10 cellular contexts compared by ENCODE assay signal in the genomic region with DNA sequence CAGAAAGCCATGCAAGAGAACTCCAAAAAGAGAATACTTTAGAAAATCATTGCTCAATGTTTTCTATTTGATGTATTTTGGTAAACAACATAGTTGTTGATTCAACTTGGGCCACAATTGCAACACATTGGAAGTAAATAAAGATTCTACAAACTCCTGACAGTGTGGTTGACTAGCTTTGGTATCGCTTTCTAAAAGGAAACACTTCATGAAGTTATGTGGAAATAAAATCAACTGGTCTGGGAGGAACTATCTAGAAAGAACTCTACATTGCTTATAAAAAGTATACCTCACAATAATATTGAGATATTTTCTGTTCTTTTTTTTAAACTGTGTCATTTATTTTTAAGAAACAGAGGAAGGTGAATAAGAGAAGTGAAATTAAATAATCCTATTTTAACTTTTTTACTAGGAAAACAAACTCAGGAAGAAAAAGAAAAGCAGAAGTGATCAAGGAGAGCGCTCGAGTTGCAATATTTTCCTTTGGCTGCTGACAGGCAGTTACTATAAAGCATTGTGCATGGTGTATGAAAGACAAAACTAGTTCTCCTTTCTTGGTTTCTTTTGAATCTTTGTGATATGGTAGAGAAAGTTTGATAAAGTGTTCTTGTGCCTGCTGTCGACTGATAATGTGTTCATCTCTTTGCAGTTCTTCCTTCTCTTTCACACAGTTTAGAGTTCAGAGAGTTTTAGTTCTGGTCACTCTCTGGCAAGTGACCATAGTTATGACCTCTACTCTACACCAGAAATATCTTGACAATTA. TPM values are rescaled to one million over a fixed set of nuclear protein-coding genes. Genes with fewer than 3 reads are reported as not detected.
A peak's percentile ranks its signal among the peaks of the same experiment; 100 is the strongest.
DNase-seq lines count a peak whose midpoint lies in the region; ATAC-seq, FAIRE-seq and TF ChIP-seq lines count a peak whose summit lies in the region.
"Had no signal": no experiment of that assay in that cellular context is flagged by ENCODE, and none has a peak within 500 bp of the region (broad histone marks: within the 10 kb centered on the region; RNA-seq: fewer than 3 reads in every experiment).

No MANE protein-coding gene starts in this region.

- TF ChIP-seq RAD21 in HepG2 (CRISPR knock-in tag; IDR thresholded peaks at IDR 0.05) = no peak

- H3K36me3 ChIP-seq in OCI-LY3 (replicated peaks; ENCODE audit: low read depth, low read length) (no peaks in the 10 kb centered on the region), HepG2 (replicated peaks in 1 of 2; ENCODE audit: control insufficient read depth in 1 of 2, insufficient read depth in 2 of 2, low read length in 2 of 2) (no peaks in the 10 kb centered on the region), adrenal gland (replicated peaks in 1 of 2) (no peaks in the 10 kb centered on the region)
- H3K36me3 ChIP-seq: uterus had no signal

- peak; percentile 49 for ATAC-seq in GM18511 (IDR thresholded peaks at IDR 0.05; ENCODE audit: unreplicated experiment)
- ATAC-seq in HG02623 (IDR thresholded peaks at IDR 0.05; ENCODE audit: unreplicated experiment) = peak; percentile 46
- ATAC-seq in HepG2 = no peak
- ATAC-seq in HG03045 (IDR thresholded peaks at IDR 0.05; ENCODE audit: unreplicated experiment) = no peak
- ATAC-seq: activated CD4-positive, CD25-positive, alpha-beta regulatory T cell treated with anti-CD3 and anti-CD28 coated beads, Interleukin-2, amount 50 U/mL, for 24 hours had no signal

- TF ChIP-seq CTCF in OCI-LY3 (IDR thresholded peaks at IDR 0.05; ENCODE audit: low read depth, low read length) (no peak), HepG2 (CRISPR knock-in tag; IDR thresholded peaks at IDR 0.05) (no peak), adrenal gland (IDR thresholded peaks at IDR 0.05) (no peak)

- WGBS in HepG2 (ENCODE audit: low lambda C conversion rate) = 22% methylated on average over 4 of the region's 4 CpGs
- WGBS in adrenal gland, 4 donors = 54 to 66% (median 60%) methylated on average over 4 of the region's 4 CpGs

- H3K9me3 ChIP-seq in OCI-LY3 (ENCODE audit: insufficient read depth, low read length) (no peaks in the 10 kb centered on the region), HepG2 (ENCODE audit: low read length) (no peaks in the 10 kb centered on the region), adrenal gland (replicated peaks in 1 of 3) (no peaks in the 10 kb centered on the region)
- H3K9me3 ChIP-seq: uterus had no signal

- TF ChIP-seq POLR2A in HepG2 (IDR thresholded peaks at IDR 0.05; ENCODE audit: insufficient read depth in 1 of 2, low read depth in 2 of 2, low read length in 2 of 2) (no peak), adrenal gland (IDR thresholded peaks at IDR 0.05) (no peak)

- H3K79me2 ChIP-seq in OCI-LY3 (ENCODE audit: low read length) (no peaks in the 10 kb centered on the region), HepG2 (ENCODE audit: insufficient read depth, low read length) (no peaks in the 10 kb centered on the region)

- H3K4me1 ChIP-seq in OCI-LY3 (ENCODE audit: low read length) = peaks cover 32% of the 10 kb centered on the region
- H3K4me1 ChIP-seq in HepG2 (ENCODE audit: insufficient read depth, low read length) = no peaks in the 10 kb centered on the region; the same call in 1 of the 2 replicates
- H3K4me1 ChIP-seq in adrenal gland (replicated peaks in 1 of 2) = peaks cover 0 to 5% of the 10 kb centered on the region in 2 donors
- H3K4me1 ChIP-seq: uterus had no signal

- H3K4me3 ChIP-seq in OCI-LY3 (ENCODE audit: low read length) (peak overlapping the region; percentile 5; the same call in 1 of the 2 replicates), HepG2 (replicated peaks in 1 of 3; ENCODE audit: insufficient read depth in 1 of 3, low read depth in 2 of 3, low read length in 3 of 3) (no peak overlapping the region), adrenal gland (no peak overlapping the region)
- H3K4me3 ChIP-seq: uterus had no signal

- CTCF ChIA-PET in HepG2 (lab: Yijun Ruan, JAX; ENCODE audit: low intra/inter-chr PET ratio, low total read pairs) = no interaction called here

- peak overlapping the region; percentile 41 for H3K27ac ChIP-seq in OCI-LY3 (ENCODE audit: low read length)
- no peak overlapping the region for H3K27ac ChIP-seq in HepG2 (ENCODE audit: extremely low read length, insufficient read depth, low read length)
- H3K27ac ChIP-seq in adrenal gland = no peak overlapping the region
- H3K27ac ChIP-seq: uterus had no signal

- DNase-seq in HepG2 (ENCODE audit: low spot score) (no peak), adrenal gland (no peak), NCI-H1105 treated with DMSO at 0.1 percent for 48 hours (lab: John Stamatoyannopoulos, UW) (no peak), iPS-NIHi11 (ENCODE audit: low spot score) (no peak)
- DNase-seq: uterus had no signal

- H3K27me3 ChIP-seq in OCI-LY3 (ENCODE audit: low read depth, low read length) = no peaks in the 10 kb centered on the region
- H3K27me3 ChIP-seq in HepG2 (ENCODE audit: control insufficient read depth in 1 of 2, insufficient read depth in 2 of 2, low read length in 2 of 2) = peaks cover 1 to 12% of the 10 kb centered on the region in 2 experiments; a peak in 2 of 5 replicates
- no peaks in the 10 kb centered on the region for H3K27me3 ChIP-seq in adrenal gland
- H3K27me3 ChIP-seq: uterus had no signal

- in situ Hi-C loops in HepG2 (cut with HindIII; ENCODE audit: extremely low pct_ligation_motif_present, low pct_unique_long_range_greater_than_20kb) = no loop called here

- H3K4me2 ChIP-seq in OCI-LY3 (ENCODE audit: low read length) (peak overlapping the region; percentile 43), HepG2 (ENCODE audit: low read depth, low read length) (no peak overlapping the region)

- POLR2A ChIA-PET in HepG2 (lab: Yijun Ruan, JAX) = no interaction called here

- no peak overlapping the region for H3K9ac ChIP-seq in OCI-LY3 (ENCODE audit: low read length)
- no peak overlapping the region for H3K9ac ChIP-seq in HepG2 (ENCODE audit: insufficient read depth, low read depth, low read length)

- intact Hi-C loops in HepG2 (cut with micrococcal nuclease; ENCODE audit: unreplicated experiment) = no loop called here
- intact Hi-C loops in adrenal gland (cut with DNase I) = no loop called here

- H4K20me1 ChIP-seq in OCI-LY3 (ENCODE audit: insufficient read depth, low read length) (no peaks in the 10 kb centered on the region), HepG2 (ENCODE audit: insufficient read depth, low read length) (no peaks in the 10 kb centered on the region)

- TF ChIP-seq EP300 in HepG2 (IDR thresholded peaks at IDR 0.05; ENCODE audit: low read depth in 2 of 2, low read length in 2 of 2) (no peak), HepG2 (CRISPR knock-in tag; IDR thresholded peaks at IDR 0.05; ENCODE audit: borderline replicate concordance) (no peak)

- H2AFZ ChIP-seq in OCI-LY3 (ENCODE audit: low read depth, low read length) = no peak overlapping the region
- H2AFZ ChIP-seq in HepG2 (ENCODE audit: low read length) = no peak overlapping the region

- no TSS peak for BruUV-seq in HepG2 (replicated peaks; lab: Mats Ljungman, UMichigan)

- no peak for FAIRE-seq in HepG2 (lab: Jason Lieb, UNC)

RNA-seq across cellular contexts. Expression of a gene that starts 3.0 kb away (rescaled TPM):
- total RNA-seq in HepG2 (2016; rRNA removed; fragmentation: Illumina TruSeq; extraction: Trizol) (not detected in 2 replicates), adrenal gland (1 to 10 TPM in 1 of 8 donors, under 1 TPM in 2, not detected in 5; 0.28 to 1.2 (median 0.61) TPM)
- total RNA-seq in HepG2 (2016; cell fraction: cytosol; rRNA removed; fragmentation: Illumina TruSeq; extraction: Trizol; ENCODE audit: low read depth) = not detected in 2 replicates
- not detected in 2 replicates for total RNA-seq in HepG2 (2016; cell fraction: insoluble cytoplasmic fraction; rRNA removed; fragmentation: Illumina TruSeq; extraction: Trizol)
- total RNA-seq in HepG2 (2016; cell fraction: membrane; rRNA removed; fragmentation: Illumina TruSeq; extraction: Trizol) = not detected in 2 replicates
- total RNA-seq in HepG2 (2016; cell fraction: nucleus; rRNA removed; fragmentation: Illumina TruSeq; extraction: Trizol) = not detected in 2 replicates
- polyA plus RNA-seq in HepG2 (2011; rRNA removed) (not detected in 2 replicates), adrenal gland (1 to 10 TPM in 1 of 3 donors, under 1 TPM in 2; 0.09 to 1.7 (median 0.27) TPM)
- polyA plus RNA-seq in HepG2 (2011; cell fraction: cytosol; rRNA removed) = not detected in 2 replicates
- not detected in 2 replicates for polyA plus RNA-seq in HepG2 (2011; cell fraction: nucleus; rRNA removed)
- polyA plus RNA-seq in HepG2 (2012) = not detected in 2 replicates
- not detected in 2 replicates for polyA plus RNA-seq in HepG2 (2016; cell fraction: cytosol; fragmentation: Illumina TruSeq; extraction: Trizol; ENCODE audit: low read depth)
- not detected in 2 replicates for polyA plus RNA-seq in HepG2 (2016; cell fraction: insoluble cytoplasmic fraction; fragmentation: Illumina TruSeq; extraction: Trizol; ENCODE audit: low read depth)
- not detected in 2 replicates for polyA plus RNA-seq in HepG2 (2016; cell fraction: membrane; fragmentation: Illumina TruSeq; extraction: Trizol; ENCODE audit: low read depth)
- not detected in 2 replicates for polyA plus RNA-seq in HepG2 (2016; cell fraction: nucleus; fragmentation: Illumina TruSeq; extraction: Trizol; ENCODE audit: insufficient read depth, low read depth)
- 0.14 TPM in 1 of 2 replicates, not detected in the other for polyA minus RNA-seq in HepG2 (2011; rRNA and poly(A)+ RNA removed; ENCODE audit: low replicate concordance)
- polyA minus RNA-seq in HepG2 (2011; cell fraction: cytosol; rRNA and poly(A)+ RNA removed) = not detected in 2 replicates
- not detected in 2 replicates for polyA minus RNA-seq in HepG2 (2011; cell fraction: nucleus; rRNA and poly(A)+ RNA removed)

RNA-seq across cellular contexts. Expression of a gene that starts 41.2 kb away (rescaled TPM):
- not detected in 2 replicates for total RNA-seq in HepG2 (2016; rRNA removed; fragmentation: Illumina TruSeq; extraction: Trizol)
- total RNA-seq in HepG2 (2016; cell fraction: cytosol; rRNA removed; fragmentation: Illumina TruSeq; extraction: Trizol; ENCODE audit: low read depth) = not detected in 2 replicates
- total RNA-seq in HepG2 (2016; cell fraction: insoluble cytoplasmic fraction; rRNA removed; fragmentation: Illumina TruSeq; extraction: Trizol) = not detected in 2 replicates
- not detected in 2 replicates for total RNA-seq in HepG2 (2016; cell fraction: membrane; rRNA removed; fragmentation: Illumina TruSeq; extraction: Trizol)
- total RNA-seq in HepG2 (2016; cell fraction: nucleus; rRNA removed; fragmentation: Illumina TruSeq; extraction: Trizol) = not detected in 2 replicates
- polyA plus RNA-seq in HepG2 (2011; rRNA removed) = not detected in 2 replicates
- polyA plus RNA-seq in HepG2 (2011; cell fraction: cytosol; rRNA removed) = not detected in 2 replicates
- not detected in 2 replicates for polyA plus RNA-seq in HepG2 (2011; cell fraction: nucleus; rRNA removed)
- not detected in 2 replicates for polyA plus RNA-seq in HepG2 (2012)
- polyA plus RNA-seq in HepG2 (2016; cell fraction: cytosol; fragmentation: Illumina TruSeq; extraction: Trizol; ENCODE audit: low read depth) = not detected in 2 replicates
- not detected in 2 replicates for polyA plus RNA-seq in HepG2 (2016; cell fraction: insoluble cytoplasmic fraction; fragmentation: Illumina TruSeq; extraction: Trizol; ENCODE audit: low read depth)
- not detected in 2 replicates for polyA plus RNA-seq in HepG2 (2016; cell fraction: membrane; fragmentation: Illumina TruSeq; extraction: Trizol; ENCODE audit: low read depth)
- not detected in 2 replicates for polyA plus RNA-seq in HepG2 (2016; cell fraction: nucleus; fragmentation: Illumina TruSeq; extraction: Trizol; ENCODE audit: insufficient read depth, low read depth)
- polyA minus RNA-seq in HepG2 (2011; rRNA and poly(A)+ RNA removed; ENCODE audit: low replicate concordance) = 0.09 TPM in 1 of 2 replicates, not detected in the other
- not detected in 2 replicates for polyA minus RNA-seq in HepG2 (2011; cell fraction: cytosol; rRNA and poly(A)+ RNA removed)
- polyA minus RNA-seq in HepG2 (2011; cell fraction: nucleus; rRNA and poly(A)+ RNA removed) = not detected in 2 replicates
- under 1 TPM in 2 of 8 donors, not detected in 6; 0.31 to 0.35 TPM for total RNA-seq in adrenal gland
- under 1 TPM in 2 of 3 donors, not detected in 1; 0.05 to 0.13 TPM for polyA plus RNA-seq in adrenal gland

Comparison
In these comparisons a context has a peak if more than half of its experiments do, and no peak if none do; other contexts are left out.
1. ATAC-seq: peak in GM18511 (single experiment) and HG02623 (single experiment); none in HepG2 (single experiment) and HG03045 (single experiment).